In genomic region chr2:222477962-222478608, GRCh38 we compare ENCODE assay signal across 15 cellular contexts.
"Had no signal": no experiment of that assay in that cellular context is flagged by ENCODE, and none has a peak within 500 bp of the region (broad histone marks: within the 10 kb centered on the region; RNA-seq: fewer than 3 reads in every experiment).

No MANE protein-coding gene starts in this region.

- H3K27me3 ChIP-seq: breast epithelium, pancreas, transverse colon had no signal

- H3K27me3 Mint-ChIP-seq: T-helper 17 cell had no signal

- ATAC-seq: effector memory CD8-positive, alpha-beta T cell; gastrocnemius medialis; heart left ventricle; lower lobe of right lung; pancreas; sciatic nerve; stimulated activated naive CD8-positive, alpha-beta T cell treated with anti-CD3 and anti-CD28 coated beads, Interleukin-15, Interleukin-2, amounts not matched to agents 100 U/mL and 50 U/mL, for 24 hours; T-helper 17 cell had no signal

- H3K4me3 ChIP-seq: breast epithelium, gastrocnemius medialis, heart left ventricle, lower lobe of right lung, pancreas, transverse colon had no signal

- H3K9me3 ChIP-seq: breast epithelium, gastrocnemius medialis, heart left ventricle, lower lobe of right lung, pancreas, transverse colon had no signal

- H3K36me3 Mint-ChIP-seq: mesothelial cell of epicardium had no signal

- H3K27ac ChIP-seq: breast epithelium, epithelial cell of prostate, gastrocnemius medialis, heart left ventricle, lower lobe of right lung, pancreas, transverse colon had no signal

- H3K27ac Mint-ChIP-seq: dendritic cell treated with granulocyte-macrophage colony-stimulating factor and Interleukin-4, amounts not matched to agents 40 ng/mL and 50 ng/mL, for 4 days; effector memory CD8-positive, alpha-beta T cell; mesothelial cell of epicardium; T-helper 17 cell had no signal

- DNase-seq: activated CD4-positive, alpha-beta T cell treated with anti-CD3 and anti-CD28 coated beads for 48 hours; aorta; effector memory CD8-positive, alpha-beta T cell; gastrocnemius medialis; heart left ventricle; lower lobe of right lung; pancreas; stimulated activated naive CD8-positive, alpha-beta T cell treated with anti-CD3 and anti-CD28 coated beads, Interleukin-15, Interleukin-2, amounts not matched to agents 100 U/mL and 50 U/mL, for 24 hours; T-helper 17 cell; transverse colon had no signal

- H3K9me3 Mint-ChIP-seq: dendritic cell treated with granulocyte-macrophage colony-stimulating factor and Interleukin-4, amounts not matched to agents 40 ng/mL and 50 ng/mL, for 4 days; effector memory CD8-positive, alpha-beta T cell had no signal

- H3K4me1 ChIP-seq: breast epithelium, gastrocnemius medialis, lower lobe of right lung, pancreas had no signal

- H3K4me3 Mint-ChIP-seq: dendritic cell treated with granulocyte-macrophage colony-stimulating factor and Interleukin-4, amounts not matched to agents 40 ng/mL and 50 ng/mL, for 4 days; effector memory CD8-positive, alpha-beta T cell; mesothelial cell of epicardium; T-helper 17 cell had no signal

- H3K36me3 ChIP-seq: breast epithelium, gastrocnemius medialis, heart left ventricle, lower lobe of right lung, pancreas, transverse colon had no signal
